In the genomic region with DNA sequence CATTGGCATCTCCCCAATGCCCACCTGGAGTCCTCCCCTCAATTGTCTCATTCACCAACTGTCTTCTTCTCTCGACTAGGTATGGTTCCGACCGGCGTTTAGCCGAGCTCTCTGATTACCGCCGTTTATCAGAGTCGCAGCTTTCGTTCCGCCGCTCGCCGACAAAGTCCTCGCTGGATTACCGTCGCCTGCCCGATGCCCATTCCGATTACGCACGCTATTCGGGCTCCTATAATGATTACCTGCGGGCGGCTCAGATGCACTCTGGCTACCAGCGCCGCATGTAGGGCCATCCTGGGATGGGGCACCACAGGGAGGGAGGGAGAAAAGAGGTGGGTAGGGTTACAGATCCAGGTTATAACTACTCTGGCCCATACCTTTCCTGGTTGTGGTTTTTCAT, we compare ENCODE assay signal across 1 cellular context.
TF ChIP-seq lines count a peak whose summit lies in the region.

No MANE protein-coding gene starts in this region.

TF ChIP-seq in GM23338, 12 proteins besides CTCF, POLR2A, EP300 and RAD21 (continued from another document):
- TF ChIP-seq, protein P1, sequence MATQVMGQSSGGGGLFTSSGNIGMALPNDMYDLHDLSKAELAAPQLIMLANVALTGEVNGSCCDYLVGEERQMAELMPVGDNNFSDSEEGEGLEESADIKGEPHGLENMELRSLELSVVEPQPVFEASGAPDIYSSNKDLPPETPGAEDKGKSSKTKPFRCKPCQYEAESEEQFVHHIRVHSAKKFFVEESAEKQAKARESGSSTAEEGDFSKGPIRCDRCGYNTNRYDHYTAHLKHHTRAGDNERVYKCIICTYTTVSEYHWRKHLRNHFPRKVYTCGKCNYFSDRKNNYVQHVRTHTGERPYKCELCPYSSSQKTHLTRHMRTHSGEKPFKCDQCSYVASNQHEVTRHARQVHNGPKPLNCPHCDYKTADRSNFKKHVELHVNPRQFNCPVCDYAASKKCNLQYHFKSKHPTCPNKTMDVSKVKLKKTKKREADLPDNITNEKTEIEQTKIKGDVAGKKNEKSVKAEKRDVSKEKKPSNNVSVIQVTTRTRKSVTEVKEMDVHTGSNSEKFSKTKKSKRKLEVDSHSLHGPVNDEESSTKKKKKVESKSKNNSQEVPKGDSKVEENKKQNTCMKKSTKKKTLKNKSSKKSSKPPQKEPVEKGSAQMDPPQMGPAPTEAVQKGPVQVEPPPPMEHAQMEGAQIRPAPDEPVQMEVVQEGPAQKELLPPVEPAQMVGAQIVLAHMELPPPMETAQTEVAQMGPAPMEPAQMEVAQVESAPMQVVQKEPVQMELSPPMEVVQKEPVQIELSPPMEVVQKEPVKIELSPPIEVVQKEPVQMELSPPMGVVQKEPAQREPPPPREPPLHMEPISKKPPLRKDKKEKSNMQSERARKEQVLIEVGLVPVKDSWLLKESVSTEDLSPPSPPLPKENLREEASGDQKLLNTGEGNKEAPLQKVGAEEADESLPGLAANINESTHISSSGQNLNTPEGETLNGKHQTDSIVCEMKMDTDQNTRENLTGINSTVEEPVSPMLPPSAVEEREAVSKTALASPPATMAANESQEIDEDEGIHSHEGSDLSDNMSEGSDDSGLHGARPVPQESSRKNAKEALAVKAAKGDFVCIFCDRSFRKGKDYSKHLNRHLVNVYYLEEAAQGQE (IDR thresholded peaks at IDR 0.05; ENCODE audit: unreplicated experiment): no peak
- TF ChIP-seq STAT1 (IDR thresholded peaks at IDR 0.05; ENCODE audit: unreplicated experiment) (no peak), CREB1 (CRISPR knock-in tag; IDR thresholded peaks at IDR 0.05; ENCODE audit: low read depth) (no peak), ZNF114 (CRISPR knock-in tag; IDR thresholded peaks at IDR 0.05) (no peak), POLR2AphosphoS5 (IDR thresholded peaks at IDR 0.05; ENCODE audit: low read depth) (no peak), EZH2phosphoT487 (IDR thresholded peaks at IDR 0.05; ENCODE audit: unreplicated experiment) (no peak), EZH2 (IDR thresholded peaks at IDR 0.05; ENCODE audit: low read depth, unreplicated experiment) (no peak), JUNB (IDR thresholded peaks at IDR 0.05; ENCODE audit: unreplicated experiment) (no peak)
- TF ChIP-seq, protein P2, sequence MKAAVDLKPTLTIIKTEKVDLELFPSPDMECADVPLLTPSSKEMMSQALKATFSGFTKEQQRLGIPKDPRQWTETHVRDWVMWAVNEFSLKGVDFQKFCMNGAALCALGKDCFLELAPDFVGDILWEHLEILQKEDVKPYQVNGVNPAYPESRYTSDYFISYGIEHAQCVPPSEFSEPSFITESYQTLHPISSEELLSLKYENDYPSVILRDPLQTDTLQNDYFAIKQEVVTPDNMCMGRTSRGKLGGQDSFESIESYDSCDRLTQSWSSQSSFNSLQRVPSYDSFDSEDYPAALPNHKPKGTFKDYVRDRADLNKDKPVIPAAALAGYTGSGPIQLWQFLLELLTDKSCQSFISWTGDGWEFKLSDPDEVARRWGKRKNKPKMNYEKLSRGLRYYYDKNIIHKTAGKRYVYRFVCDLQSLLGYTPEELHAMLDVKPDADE (IDR thresholded peaks at IDR 0.05): no peak
- TF ChIP-seq, protein P3, sequence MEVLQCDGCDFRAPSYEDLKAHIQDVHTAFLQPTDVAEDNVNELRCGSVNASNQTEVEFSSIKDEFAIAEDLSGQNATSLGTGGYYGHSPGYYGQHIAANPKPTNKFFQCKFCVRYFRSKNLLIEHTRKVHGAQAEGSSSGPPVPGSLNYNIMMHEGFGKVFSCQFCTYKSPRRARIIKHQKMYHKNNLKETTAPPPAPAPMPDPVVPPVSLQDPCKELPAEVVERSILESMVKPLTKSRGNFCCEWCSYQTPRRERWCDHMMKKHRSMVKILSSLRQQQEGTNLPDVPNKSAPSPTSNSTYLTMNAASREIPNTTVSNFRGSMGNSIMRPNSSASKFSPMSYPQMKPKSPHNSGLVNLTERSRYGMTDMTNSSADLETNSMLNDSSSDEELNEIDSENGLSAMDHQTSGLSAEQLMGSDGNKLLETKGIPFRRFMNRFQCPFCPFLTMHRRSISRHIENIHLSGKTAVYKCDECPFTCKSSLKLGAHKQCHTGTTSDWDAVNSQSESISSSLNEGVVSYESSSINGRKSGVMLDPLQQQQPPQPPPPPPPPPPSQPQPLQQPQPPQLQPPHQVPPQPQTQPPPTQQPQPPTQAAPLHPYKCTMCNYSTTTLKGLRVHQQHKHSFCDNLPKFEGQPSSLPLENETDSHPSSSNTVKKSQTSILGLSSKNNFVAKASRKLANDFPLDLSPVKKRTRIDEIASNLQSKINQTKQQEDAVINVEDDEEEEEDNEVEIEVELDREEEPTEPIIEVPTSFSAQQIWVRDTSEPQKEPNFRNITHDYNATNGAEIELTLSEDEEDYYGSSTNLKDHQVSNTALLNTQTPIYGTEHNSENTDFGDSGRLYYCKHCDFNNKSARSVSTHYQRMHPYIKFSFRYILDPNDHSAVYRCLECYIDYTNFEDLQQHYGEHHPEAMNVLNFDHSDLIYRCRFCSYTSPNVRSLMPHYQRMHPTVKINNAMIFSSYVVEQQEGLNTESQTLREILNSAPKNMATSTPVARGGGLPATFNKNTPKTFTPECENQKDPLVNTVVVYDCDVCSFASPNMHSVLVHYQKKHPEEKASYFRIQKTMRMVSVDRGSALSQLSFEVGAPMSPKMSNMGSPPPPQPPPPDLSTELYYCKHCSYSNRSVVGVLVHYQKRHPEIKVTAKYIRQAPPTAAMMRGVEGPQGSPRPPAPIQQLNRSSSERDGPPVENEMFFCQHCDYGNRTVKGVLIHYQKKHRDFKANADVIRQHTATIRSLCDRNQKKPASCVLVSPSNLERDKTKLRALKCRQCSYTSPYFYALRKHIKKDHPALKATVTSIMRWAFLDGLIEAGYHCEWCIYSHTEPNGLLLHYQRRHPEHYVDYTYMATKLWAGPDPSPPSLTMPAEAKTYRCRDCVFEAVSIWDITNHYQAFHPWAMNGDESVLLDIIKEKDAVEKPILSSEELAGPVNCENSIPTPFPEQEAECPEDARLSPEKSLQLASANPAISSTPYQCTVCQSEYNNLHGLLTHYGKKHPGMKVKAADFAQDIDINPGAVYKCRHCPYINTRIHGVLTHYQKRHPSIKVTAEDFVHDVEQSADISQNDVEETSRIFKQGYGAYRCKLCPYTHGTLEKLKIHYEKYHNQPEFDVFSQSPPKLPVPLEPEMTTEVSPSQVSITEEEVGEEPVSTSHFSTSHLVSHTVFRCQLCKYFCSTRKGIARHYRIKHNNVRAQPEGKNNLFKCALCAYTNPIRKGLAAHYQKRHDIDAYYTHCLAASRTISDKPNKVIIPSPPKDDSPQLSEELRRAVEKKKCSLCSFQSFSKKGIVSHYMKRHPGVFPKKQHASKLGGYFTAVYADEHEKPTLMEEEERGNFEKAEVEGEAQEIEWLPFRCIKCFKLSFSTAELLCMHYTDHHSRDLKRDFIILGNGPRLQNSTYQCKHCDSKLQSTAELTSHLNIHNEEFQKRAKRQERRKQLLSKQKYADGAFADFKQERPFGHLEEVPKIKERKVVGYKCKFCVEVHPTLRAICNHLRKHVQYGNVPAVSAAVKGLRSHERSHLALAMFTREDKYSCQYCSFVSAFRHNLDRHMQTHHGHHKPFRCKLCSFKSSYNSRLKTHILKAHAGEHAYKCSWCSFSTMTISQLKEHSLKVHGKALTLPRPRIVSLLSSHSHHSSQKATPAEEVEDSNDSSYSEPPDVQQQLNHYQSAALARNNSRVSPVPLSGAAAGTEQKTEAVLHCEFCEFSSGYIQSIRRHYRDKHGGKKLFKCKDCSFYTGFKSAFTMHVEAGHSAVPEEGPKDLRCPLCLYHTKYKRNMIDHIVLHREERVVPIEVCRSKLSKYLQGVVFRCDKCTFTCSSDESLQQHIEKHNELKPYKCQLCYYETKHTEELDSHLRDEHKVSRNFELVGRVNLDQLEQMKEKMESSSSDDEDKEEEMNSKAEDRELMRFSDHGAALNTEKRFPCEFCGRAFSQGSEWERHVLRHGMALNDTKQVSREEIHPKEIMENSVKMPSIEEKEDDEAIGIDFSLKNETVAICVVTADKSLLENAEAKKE (CRISPR knock-in tag; IDR thresholded peaks at IDR 0.05): no peak
